ENCODE assay signal across 5 cellular contexts in genomic region chr1:26292735-26293134, GRCh38. TPM values are rescaled to one million over a fixed set of nuclear protein-coding genes. Genes with fewer than 3 reads are reported as not detected.
"Had no signal": no experiment of that assay in that cellular context is flagged by ENCODE, and none has a peak within 500 bp of the region (broad histone marks: within the 10 kb centered on the region; RNA-seq: fewer than 3 reads in every experiment).

No MANE protein-coding gene starts in this region.

RNA-seq across cellular contexts. Expression of gene CD52, which starts 25.0 kb away (rescaled TPM):
- total RNA-seq: cerebellum, fibroblast of lung, myocyte, neural crest cell, renal cortical epithelial cell had no signal
